1 cellular context compared by ENCODE assay signal in genomic region chr17:48997103-48997826, GRCh38.
A peak's percentile ranks its signal among the peaks of the same experiment; 100 is the strongest.
TF ChIP-seq lines count a peak whose summit lies in the region.

Gene IGF2BP1 (plus strand): TSS chr17:48997385. CDS start chr17:48997746, 361 bp downstream.

TF ChIP-seq in K562, 482 proteins besides CTCF, POLR2A, EP300 and RAD21 (continued from another document and continues in another):
- no peak for TF ChIP-seq RERE (CRISPR knock-in tag; IDR thresholded peaks at IDR 0.05; ENCODE audit: borderline replicate concordance)
- TF ChIP-seq MYC (IDR thresholded peaks at IDR 0.05; ENCODE audit: low read depth, low read length): peak; percentile 90
- no peak for TF ChIP-seq MYC (CRISPR knock-in tag; IDR thresholded peaks at IDR 0.05; ENCODE audit: borderline replicate concordance, low read depth)
- TF ChIP-seq DDX20 (tag; IDR thresholded peaks at IDR 0.05; ENCODE audit: low read depth): no peak
- TF ChIP-seq, protein P1, sequence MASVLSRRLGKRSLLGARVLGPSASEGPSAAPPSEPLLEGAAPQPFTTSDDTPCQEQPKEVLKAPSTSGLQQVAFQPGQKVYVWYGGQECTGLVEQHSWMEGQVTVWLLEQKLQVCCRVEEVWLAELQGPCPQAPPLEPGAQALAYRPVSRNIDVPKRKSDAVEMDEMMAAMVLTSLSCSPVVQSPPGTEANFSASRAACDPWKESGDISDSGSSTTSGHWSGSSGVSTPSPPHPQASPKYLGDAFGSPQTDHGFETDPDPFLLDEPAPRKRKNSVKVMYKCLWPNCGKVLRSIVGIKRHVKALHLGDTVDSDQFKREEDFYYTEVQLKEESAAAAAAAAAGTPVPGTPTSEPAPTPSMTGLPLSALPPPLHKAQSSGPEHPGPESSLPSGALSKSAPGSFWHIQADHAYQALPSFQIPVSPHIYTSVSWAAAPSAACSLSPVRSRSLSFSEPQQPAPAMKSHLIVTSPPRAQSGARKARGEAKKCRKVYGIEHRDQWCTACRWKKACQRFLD (CRISPR knock-in tag; IDR thresholded peaks at IDR 0.05): 0 out of 2 replicates have a peak, but pooled peaks have one; percentile 43
- TF ChIP-seq ZNF3 (CRISPR knock-in tag; IDR thresholded peaks at IDR 0.05): no peak
- peak in 1 of 2 experiments; percentile 28; a peak in 1 of 4 replicates for TF ChIP-seq KDM4B (IDR thresholded peaks at IDR 0.05; ENCODE audit: borderline replicate concordance in 2 of 2, low read depth in 1 of 2)
- TF ChIP-seq HOMEZ (CRISPR knock-in tag; IDR thresholded peaks at IDR 0.05): no peak
- no peak for TF ChIP-seq ZNF121 (CRISPR knock-in tag; conservative IDR thresholded peaks at IDR 0.05)
- no peak for TF ChIP-seq ELF4 (CRISPR knock-in tag; IDR thresholded peaks at IDR 0.05)
- no peak for TF ChIP-seq PHB2 (IDR thresholded peaks at IDR 0.05; ENCODE audit: low read depth)
- TF ChIP-seq MAZ (CRISPR knock-in tag; conservative IDR thresholded peaks at IDR 0.05 in 1 of 2, IDR thresholded peaks at IDR 0.05 in 1 of 2): peak in 1 of 2 experiments; percentile 33; a peak in 1 of 4 replicates
- TF ChIP-seq, protein P2, sequence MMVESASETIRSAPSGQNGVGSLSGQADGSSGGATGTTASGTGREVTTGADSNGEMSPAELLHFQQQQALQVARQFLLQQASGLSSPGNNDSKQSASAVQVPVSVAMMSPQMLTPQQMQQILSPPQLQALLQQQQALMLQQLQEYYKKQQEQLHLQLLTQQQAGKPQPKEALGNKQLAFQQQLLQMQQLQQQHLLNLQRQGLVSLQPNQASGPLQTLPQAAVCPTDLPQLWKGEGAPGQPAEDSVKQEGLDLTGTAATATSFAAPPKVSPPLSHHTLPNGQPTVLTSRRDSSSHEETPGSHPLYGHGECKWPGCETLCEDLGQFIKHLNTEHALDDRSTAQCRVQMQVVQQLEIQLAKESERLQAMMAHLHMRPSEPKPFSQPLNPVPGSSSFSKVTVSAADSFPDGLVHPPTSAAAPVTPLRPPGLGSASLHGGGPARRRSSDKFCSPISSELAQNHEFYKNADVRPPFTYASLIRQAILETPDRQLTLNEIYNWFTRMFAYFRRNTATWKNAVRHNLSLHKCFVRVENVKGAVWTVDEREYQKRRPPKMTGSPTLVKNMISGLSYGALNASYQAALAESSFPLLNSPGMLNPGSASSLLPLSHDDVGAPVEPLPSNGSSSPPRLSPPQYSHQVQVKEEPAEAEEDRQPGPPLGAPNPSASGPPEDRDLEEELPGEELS (CRISPR knock-in tag; IDR thresholded peaks at IDR 0.05; ENCODE audit: borderline replicate concordance): 0 out of 2 replicates have a peak, but pooled peaks have one; percentile 31
- TF ChIP-seq ARID1B (IDR thresholded peaks at IDR 0.05): no peak
- no peak for TF ChIP-seq SMARCA4 (IDR thresholded peaks at IDR 0.05)
- TF ChIP-seq POLR2H (tag; IDR thresholded peaks at IDR 0.05; ENCODE audit: low read depth): no peak; the same call in 1 of the 2 replicates
- no peak for TF ChIP-seq GABPB2 (CRISPR knock-in tag; conservative IDR thresholded peaks at IDR 0.05)
- TF ChIP-seq, protein P3, sequence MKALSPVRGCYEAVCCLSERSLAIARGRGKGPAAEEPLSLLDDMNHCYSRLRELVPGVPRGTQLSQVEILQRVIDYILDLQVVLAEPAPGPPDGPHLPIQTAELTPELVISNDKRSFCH (CRISPR knock-in tag; IDR thresholded peaks at IDR 0.05): no peak
- TF ChIP-seq, protein P3 (tag; IDR thresholded peaks at IDR 0.05): no peak
- no peak for TF ChIP-seq GTF2A2 (tag; IDR thresholded peaks at IDR 0.05)
- TF ChIP-seq GABPB1 (CRISPR knock-in tag; IDR thresholded peaks at IDR 0.05): peak; percentile 39; the same call in 1 of the 2 replicates
- TF ChIP-seq HNRNPL (IDR thresholded peaks at IDR 0.05; ENCODE audit: low read depth, low read length): no peak
- TF ChIP-seq GABPA (tag; conservative IDR thresholded peaks at IDR 0.05; ENCODE audit: low read depth): no peak
- TF ChIP-seq SOX6 (IDR thresholded peaks at IDR 0.05): no peak
- TF ChIP-seq, protein P4, sequence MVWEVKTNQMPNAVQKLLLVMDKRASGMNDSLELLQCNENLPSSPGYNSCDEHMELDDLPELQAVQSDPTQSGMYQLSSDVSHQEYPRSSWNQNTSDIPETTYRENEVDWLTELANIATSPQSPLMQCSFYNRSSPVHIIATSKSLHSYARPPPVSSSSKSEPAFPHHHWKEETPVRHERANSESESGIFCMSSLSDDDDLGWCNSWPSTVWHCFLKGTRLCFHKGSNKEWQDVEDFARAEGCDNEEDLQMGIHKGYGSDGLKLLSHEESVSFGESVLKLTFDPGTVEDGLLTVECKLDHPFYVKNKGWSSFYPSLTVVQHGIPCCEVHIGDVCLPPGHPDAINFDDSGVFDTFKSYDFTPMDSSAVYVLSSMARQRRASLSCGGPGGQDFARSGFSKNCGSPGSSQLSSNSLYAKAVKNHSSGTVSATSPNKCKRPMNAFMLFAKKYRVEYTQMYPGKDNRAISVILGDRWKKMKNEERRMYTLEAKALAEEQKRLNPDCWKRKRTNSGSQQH (CRISPR knock-in tag; IDR thresholded peaks at IDR 0.05): no peak
- no peak for TF ChIP-seq SUPT5H (IDR thresholded peaks at IDR 0.05)
- no peak for TF ChIP-seq CBX2 (IDR thresholded peaks at IDR 0.05; ENCODE audit: insufficient read depth, low read length, poor library complexity, severe bottlenecking)
- TF ChIP-seq, protein P5, sequence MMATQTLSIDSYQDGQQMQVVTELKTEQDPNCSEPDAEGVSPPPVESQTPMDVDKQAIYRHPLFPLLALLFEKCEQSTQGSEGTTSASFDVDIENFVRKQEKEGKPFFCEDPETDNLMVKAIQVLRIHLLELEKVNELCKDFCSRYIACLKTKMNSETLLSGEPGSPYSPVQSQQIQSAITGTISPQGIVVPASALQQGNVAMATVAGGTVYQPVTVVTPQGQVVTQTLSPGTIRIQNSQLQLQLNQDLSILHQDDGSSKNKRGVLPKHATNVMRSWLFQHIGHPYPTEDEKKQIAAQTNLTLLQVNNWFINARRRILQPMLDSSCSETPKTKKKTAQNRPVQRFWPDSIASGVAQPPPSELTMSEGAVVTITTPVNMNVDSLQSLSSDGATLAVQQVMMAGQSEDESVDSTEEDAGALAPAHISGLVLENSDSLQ (IDR thresholded peaks at IDR 0.05): no peak
- TF ChIP-seq, protein P6, sequence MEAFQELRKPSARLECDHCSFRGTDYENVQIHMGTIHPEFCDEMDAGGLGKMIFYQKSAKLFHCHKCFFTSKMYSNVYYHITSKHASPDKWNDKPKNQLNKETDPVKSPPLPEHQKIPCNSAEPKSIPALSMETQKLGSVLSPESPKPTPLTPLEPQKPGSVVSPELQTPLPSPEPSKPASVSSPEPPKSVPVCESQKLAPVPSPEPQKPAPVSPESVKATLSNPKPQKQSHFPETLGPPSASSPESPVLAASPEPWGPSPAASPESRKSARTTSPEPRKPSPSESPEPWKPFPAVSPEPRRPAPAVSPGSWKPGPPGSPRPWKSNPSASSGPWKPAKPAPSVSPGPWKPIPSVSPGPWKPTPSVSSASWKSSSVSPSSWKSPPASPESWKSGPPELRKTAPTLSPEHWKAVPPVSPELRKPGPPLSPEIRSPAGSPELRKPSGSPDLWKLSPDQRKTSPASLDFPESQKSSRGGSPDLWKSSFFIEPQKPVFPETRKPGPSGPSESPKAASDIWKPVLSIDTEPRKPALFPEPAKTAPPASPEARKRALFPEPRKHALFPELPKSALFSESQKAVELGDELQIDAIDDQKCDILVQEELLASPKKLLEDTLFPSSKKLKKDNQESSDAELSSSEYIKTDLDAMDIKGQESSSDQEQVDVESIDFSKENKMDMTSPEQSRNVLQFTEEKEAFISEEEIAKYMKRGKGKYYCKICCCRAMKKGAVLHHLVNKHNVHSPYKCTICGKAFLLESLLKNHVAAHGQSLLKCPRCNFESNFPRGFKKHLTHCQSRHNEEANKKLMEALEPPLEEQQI (IDR thresholded peaks at IDR 0.05): no peak
- TF ChIP-seq ZKSCAN8 (CRISPR knock-in tag; IDR thresholded peaks at IDR 0.05): no peak
- no peak for TF ChIP-seq FOXK1 (CRISPR knock-in tag; IDR thresholded peaks at IDR 0.05; ENCODE audit: borderline replicate concordance)
- no peak for TF ChIP-seq SIN3B (IDR thresholded peaks at IDR 0.05; ENCODE audit: low read depth)
- TF ChIP-seq BRCA1 (IDR thresholded peaks at IDR 0.05): no peak
- no peak for TF ChIP-seq BRCA1 (CRISPR knock-in tag; IDR thresholded peaks at IDR 0.05)
- 0 out of 2 replicates have a peak, but pooled peaks have one; percentile 36 for TF ChIP-seq ZNF12 (CRISPR knock-in tag; IDR thresholded peaks at IDR 0.05)
- 0 out of 2 replicates have a peak, but pooled peaks have one; percentile 90 for TF ChIP-seq RBM14 (IDR thresholded peaks at IDR 0.05; ENCODE audit: borderline replicate concordance, insufficient read depth, low read depth, low read length)
- no peak for TF ChIP-seq RBM15 (IDR thresholded peaks at IDR 0.05; ENCODE audit: insufficient read depth, low read length)
- no peak for TF ChIP-seq ZBTB12 (CRISPR knock-in tag; IDR thresholded peaks at IDR 0.05)
- no peak for TF ChIP-seq ZNF23 (CRISPR knock-in tag; IDR thresholded peaks at IDR 0.05)
- no peak for TF ChIP-seq POLR2AphosphoS2 (IDR thresholded peaks at IDR 0.05; ENCODE audit: low read length)
- no peak for TF ChIP-seq PTTG1 (tag; IDR thresholded peaks at IDR 0.05; ENCODE audit: low read depth)
- TF ChIP-seq NCOA6 (IDR thresholded peaks at IDR 0.05): no peak
- TF ChIP-seq ZNF511 (CRISPR knock-in tag; IDR thresholded peaks at IDR 0.05): no peak
- no peak for TF ChIP-seq HNRNPLL (IDR thresholded peaks at IDR 0.05; ENCODE audit: low read depth, low read length, poor library complexity, severe bottlenecking)
- TF ChIP-seq RUNX1 (IDR thresholded peaks at IDR 0.05; ENCODE audit: low read depth): no peak
- TF ChIP-seq HOXB6 (CRISPR knock-in tag; IDR thresholded peaks at IDR 0.05; ENCODE audit: borderline replicate concordance): no peak
- TF ChIP-seq ATF7 (IDR thresholded peaks at IDR 0.05): no peak
- no peak for TF ChIP-seq FOXA1 (IDR thresholded peaks at IDR 0.05; ENCODE audit: borderline replicate concordance)
- peak; percentile 44; the same call in 1 of the 2 replicates for TF ChIP-seq MXI1 (IDR thresholded peaks at IDR 0.05; ENCODE audit: low read depth, low read length)
- TF ChIP-seq ESRRB (CRISPR knock-in tag; IDR thresholded peaks at IDR 0.05; ENCODE audit: borderline replicate concordance): no peak
